In the genomic region with DNA sequence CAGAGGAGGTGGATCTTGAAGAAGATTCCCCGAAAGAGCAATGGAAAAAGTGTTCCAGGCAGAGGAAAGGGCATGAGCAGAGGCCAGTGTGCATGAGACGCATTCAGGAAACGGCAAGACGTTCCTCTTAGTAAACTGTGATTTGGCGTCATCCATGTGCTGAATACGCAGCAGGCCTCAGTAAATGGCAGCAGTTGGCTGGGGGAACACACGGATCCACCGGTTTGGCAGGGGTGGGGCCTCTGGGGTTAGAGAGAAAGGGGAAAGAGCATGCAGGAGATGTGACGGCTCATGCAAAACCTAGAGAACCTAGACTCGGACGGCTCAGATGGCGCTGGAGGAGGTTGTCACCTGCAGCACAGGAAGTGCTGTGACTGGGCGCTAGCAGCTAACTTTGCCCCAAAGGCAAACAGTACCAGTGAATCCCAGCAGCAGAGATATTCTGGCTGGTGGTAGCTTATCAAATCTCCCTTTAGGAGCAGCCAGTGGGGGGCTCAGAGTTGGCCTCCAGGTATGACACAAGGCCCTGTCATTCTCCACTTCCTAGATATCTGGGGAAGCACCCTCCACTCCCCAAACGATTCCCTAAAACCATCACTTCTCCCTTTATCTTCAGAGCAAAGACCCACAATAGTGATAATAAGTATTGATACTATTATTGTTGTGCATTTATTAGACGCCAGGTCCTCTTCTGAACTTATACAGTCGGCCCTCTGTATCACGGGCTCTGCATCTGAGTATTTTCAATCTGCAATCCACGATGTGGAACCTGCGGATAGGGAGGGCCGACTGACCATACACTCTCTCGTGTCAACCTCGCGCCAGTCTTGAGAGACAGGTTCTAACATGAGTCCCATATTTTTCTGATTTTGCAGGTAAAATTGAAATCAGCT, we compare ENCODE assay signal across 1 cellular context.
TF ChIP-seq lines count a peak whose summit lies in the region.

No MANE protein-coding gene starts in this region.

TF ChIP-seq in GM23338, 12 proteins besides CTCF, POLR2A, EP300 and RAD21 (continued from another document):
- TF ChIP-seq ZNF462 (CRISPR knock-in tag; IDR thresholded peaks at IDR 0.05) (no peak), ZNF331 (CRISPR knock-in tag; IDR thresholded peaks at IDR 0.05; ENCODE audit: low read depth) (no peak), STAT1 (IDR thresholded peaks at IDR 0.05; ENCODE audit: unreplicated experiment) (no peak), CREB1 (CRISPR knock-in tag; IDR thresholded peaks at IDR 0.05; ENCODE audit: low read depth) (no peak), ETS1 (IDR thresholded peaks at IDR 0.05) (no peak), EZH2 (IDR thresholded peaks at IDR 0.05; ENCODE audit: low read depth, unreplicated experiment) (no peak), EZH2phosphoT487 (IDR thresholded peaks at IDR 0.05; ENCODE audit: unreplicated experiment) (no peak), REST (IDR thresholded peaks at IDR 0.05; ENCODE audit: unreplicated experiment) (no peak), POLR2AphosphoS5 (IDR thresholded peaks at IDR 0.05; ENCODE audit: low read depth) (no peak)
